ENCODE assay signal across 8 cellular contexts in genomic region chr9:94213513-94214124, GRCh38. TPM values are rescaled to one million over a fixed set of nuclear protein-coding genes. Genes with fewer than 3 reads are reported as not detected.
A peak's percentile ranks its signal among the peaks of the same experiment; 100 is the strongest.
DNase-seq lines count a peak whose midpoint lies in the region; ATAC-seq and TF ChIP-seq lines count a peak whose summit lies in the region.

No MANE protein-coding gene starts in this region.

- H3K36me3 ChIP-seq in WERI-Rb-1 (no peaks in the 10 kb centered on the region), breast epithelium (no peaks in the 10 kb centered on the region)

- intact Hi-C loops in breast epithelium (cut with DNase I; ENCODE audit: low total_unique reads) = loop anchor here (10.0 kb wide), 1 partner anchor 149 kb away; no protein-coding TSS in a partner anchor

- TF ChIP-seq POLR2A in breast epithelium (IDR thresholded peaks at IDR 0.05) = no peak

- no peaks in the 10 kb centered on the region for H3K4me1 ChIP-seq in breast epithelium

- H3K27ac ChIP-seq in WERI-Rb-1 (no peak overlapping the region), breast epithelium (no peak overlapping the region)

- TF ChIP-seq CTCF in AG04449 (IDR thresholded peaks at IDR 0.05; ENCODE audit: insufficient read depth, low read length, missing control alignments) (peak; percentile 69), WERI-Rb-1 (IDR thresholded peaks at IDR 0.05; ENCODE audit: low read depth, low read length) (peak; percentile 76), breast epithelium (IDR thresholded peaks at IDR 0.05) (peak; percentile 80 to 92 (median 91))

- H3K27me3 ChIP-seq in WERI-Rb-1 (ENCODE audit: insufficient read depth, low read depth, severe bottlenecking) (no peaks in the 10 kb centered on the region), breast epithelium (no peaks in the 10 kb centered on the region)

- POLR2A ChIA-PET in AG04449 (lab: Yijun Ruan, JAX) = no interaction called here

- CTCF ChIA-PET in AG04449 (lab: Yijun Ruan, JAX) = interaction anchor here (0.6 to 13.8 kb wide), 36 partner anchors 9 to 532 kb away, joined by 3 to 378 read pairs (median 6); no protein-coding TSS in a partner anchor

- no peak for DNase-seq in AG04449 (ENCODE audit: low read depth, low spot score)
- DNase-seq in NCI-H226 = peak; percentile 44
- peak; percentile 80 for DNase-seq in WERI-Rb-1
- peak; percentile 50 to 73 for DNase-seq in breast epithelium (ENCODE audit: low spot score in 2 of 2)
- peak; percentile 64 for DNase-seq in iris pigment epithelial cell (ENCODE audit: low read depth)
- DNase-seq in stimulated activated CD4-positive, alpha-beta T cell treated with anti-CD3 and anti-CD28 coated beads, Interleukin-1b, Interleukin-23, amount 100 ng/mL, for 1 hour (ENCODE audit: low read depth in 2 of 2) = peak; percentile 41 to 49

- H3K4me3 ChIP-seq in AG04449 (ENCODE audit: low read depth, low read length) = no peak overlapping the region
- no peak overlapping the region for H3K4me3 ChIP-seq in WERI-Rb-1 (ENCODE audit: low read depth, low read length)
- H3K4me3 ChIP-seq in breast epithelium = no peak overlapping the region

- ATAC-seq in GM18868 (IDR thresholded peaks at IDR 0.05; ENCODE audit: unreplicated experiment) (peak; percentile 72), HG03280 (IDR thresholded peaks at IDR 0.05; ENCODE audit: unreplicated experiment) (peak; percentile 84)

- H3K9me3 ChIP-seq in WERI-Rb-1 (ENCODE audit: severe bottlenecking) (peaks cover 14% of the 10 kb centered on the region), breast epithelium (no peaks in the 10 kb centered on the region)

RNA-seq across cellular contexts. Expression of gene ZNF169, which starts 45.5 kb away (rescaled TPM):
- total RNA-seq in breast epithelium = 10 to 100 TPM; 12.6 to 21.6 (median 15.2) TPM
